ENCODE assay signal across 21 cellular contexts in the genomic region with DNA sequence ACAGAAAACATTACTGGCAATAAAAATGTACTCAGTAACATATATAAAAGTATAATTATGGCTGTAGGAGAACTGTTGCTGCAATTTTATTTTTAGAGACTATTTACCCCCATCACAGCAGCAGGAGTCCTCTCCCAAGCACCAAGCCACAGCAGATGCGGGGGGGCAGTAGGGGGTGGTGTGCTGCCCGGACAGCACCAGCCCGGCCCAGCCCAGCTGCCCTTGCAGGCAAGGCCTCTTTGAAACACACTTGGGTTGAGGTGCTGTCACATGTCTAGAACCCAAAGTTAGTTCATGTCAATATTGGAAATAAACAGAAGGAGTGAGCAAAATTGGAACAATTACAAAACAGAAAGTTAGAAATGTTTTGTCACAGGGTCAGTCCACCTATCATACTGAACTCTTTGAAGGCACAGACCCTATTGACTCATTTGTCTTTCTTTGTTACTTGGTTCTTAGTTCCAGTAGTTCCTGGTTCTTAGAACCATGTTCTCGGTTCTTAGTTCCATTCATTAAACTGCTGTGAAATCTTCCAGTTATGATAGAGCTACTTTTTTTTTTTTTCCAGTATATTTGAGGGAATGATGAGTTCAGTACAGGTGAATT. TPM values are rescaled to one million over a fixed set of nuclear protein-coding genes. Genes with fewer than 3 reads are reported as not detected.
DNase-seq lines count a peak whose midpoint lies in the region; ATAC-seq and TF ChIP-seq lines count a peak whose summit lies in the region.
"Had no signal": no experiment of that assay in that cellular context is flagged by ENCODE, and none has a peak within 500 bp of the region (broad histone marks: within the 10 kb centered on the region; RNA-seq: fewer than 3 reads in every experiment).

No MANE protein-coding gene starts in this region.

- CTCF ChIA-PET in activated naive CD4-positive, alpha-beta T cell treated with anti-CD3 and anti-CD28 coated beads for 36 hours (lab: Charles Lee): interaction anchor here (1.2 kb wide), 1 partner anchor 125 kb away, joined by 3 read pairs; no protein-coding TSS in a partner anchor
- CTCF ChIA-PET in WTC11 (lab: Charles Lee): interaction anchor here (1.5 kb wide), 1 partner anchor 113 kb away, joined by 4 read pairs; no protein-coding TSS in a partner anchor

- no peak overlapping the region for H3K18ac ChIP-seq in H9 (ENCODE audit: insufficient read length, low read depth, low read length)

- no peak overlapping the region for H3K4ac ChIP-seq in H9 (ENCODE audit: low read depth, low read length)

- no peaks in the 10 kb centered on the region for H3K79me1 ChIP-seq in H9 (ENCODE audit: insufficient read depth, low read depth, low read length, poor library complexity, severe bottlenecking)

- no peak overlapping the region for H4K91ac ChIP-seq in H9 (ENCODE audit: insufficient read length, low read depth, low read length)

- H2AFZ ChIP-seq in H9 (ENCODE audit: low read length): no peak overlapping the region
- no peak overlapping the region for H2AFZ ChIP-seq in smooth muscle cell (ENCODE audit: low read depth)
- H2AFZ ChIP-seq: PC-9 had no signal

- peaks cover 35% of the 10 kb centered on the region for H3K36me3 Mint-ChIP-seq in activated naive CD4-positive, alpha-beta T cell treated with anti-CD3 and anti-CD28 coated beads for 36 hours (ENCODE audit: low read depth)
- H3K36me3 Mint-ChIP-seq in H9 (ENCODE audit: insufficient read depth in 1 of 3, low read depth in 3 of 3): peaks cover 23 to 90% (median 85%) of the 10 kb centered on the region in 3 experiments; a peak in 6 of 7 replicates
- H3K36me3 Mint-ChIP-seq in WTC11: peaks cover 81% of the 10 kb centered on the region
- peaks cover 73% of the 10 kb centered on the region for H3K36me3 Mint-ChIP-seq in endodermal cell (ENCODE audit: low read depth)

- H3K9ac ChIP-seq in H9 (ENCODE audit: extremely low read depth, insufficient read length, low read length) (no peak overlapping the region), endodermal cell (ENCODE audit: extremely low read depth, low read length, poor library complexity, severe bottlenecking) (no peak overlapping the region), smooth muscle cell (ENCODE audit: low read depth) (no peak overlapping the region)

- peak overlapping the region; percentile 50 for H3K27ac Mint-ChIP-seq in activated naive CD4-positive, alpha-beta T cell treated with anti-CD3 and anti-CD28 coated beads for 36 hours
- H3K27ac Mint-ChIP-seq in H9: peak overlapping the region in 1 of 3 experiments; percentile 95; a peak in 2 of 7 replicates
- peak overlapping the region; percentile 99 for H3K27ac Mint-ChIP-seq in WTC11
- no peak overlapping the region for H3K27ac Mint-ChIP-seq in endodermal cell
- H3K27ac Mint-ChIP-seq: CD4-positive, CD25-positive, alpha-beta regulatory T cell; HFFc6 had no signal

- H3K4me3 Mint-ChIP-seq in activated naive CD4-positive, alpha-beta T cell treated with anti-CD3 and anti-CD28 coated beads for 36 hours: no peak overlapping the region
- H3K4me3 Mint-ChIP-seq in H9 (no peak overlapping the region), WTC11 (no peak overlapping the region), endodermal cell (no peak overlapping the region)
- H3K4me3 Mint-ChIP-seq: HFFc6 had no signal

- no peak overlapping the region for H2AK5ac ChIP-seq in H9 (ENCODE audit: insufficient read length, low read length)

- no peak for DNase-seq in activated naive CD4-positive, alpha-beta T cell treated with anti-CD3 and anti-CD28 coated beads for 36 hours
- DNase-seq in activated naive CD4-positive, alpha-beta T cell (lab: John Stamatoyannopoulos, UW): no peak
- DNase-seq in H9 (no peak), WTC11 (ENCODE audit: low spot score) (no peak), posterior vena cava (ENCODE audit: low spot score) (peak; percentile 67), endodermal cell (no peak), smooth muscle cell (lab: John Stamatoyannopoulos, UW; ENCODE audit: unreplicated experiment) (no peak)
- DNase-seq: CD4-positive, CD25-positive, alpha-beta regulatory T cell; DMS79; H7; HFFc6; KG1; NCI-H1092 treated with DMSO at 0.1 percent for 48 hours; NCI-H146; NCI-H2029; NCI-H226; NCI-H510A treated with DMSO at 0.1 percent for 48 hours; NCI-H748 treated with DMSO at 0.1 percent for 48 hours; PC-9; SHP77 treated with DMSO at 0.1 percent for 48 hours had no signal

- peak overlapping the region; percentile 43 for H3K27ac ChIP-seq in H9 (ENCODE audit: insufficient read length, low read depth, low read length)
- no peak overlapping the region for H3K27ac ChIP-seq in endodermal cell (ENCODE audit: low read depth, low read length)
- H3K27ac ChIP-seq in smooth muscle cell (ENCODE audit: low read depth): no peak overlapping the region
- H3K27ac ChIP-seq: PC-9, RWPE1 had no signal

- H3K79me2 ChIP-seq in H9 (ENCODE audit: insufficient read depth, low read length): no peaks in the 10 kb centered on the region
- H3K79me2 ChIP-seq in smooth muscle cell (ENCODE audit: low read depth): no peaks in the 10 kb centered on the region

- H4K20me1 ChIP-seq in H9 (ENCODE audit: control insufficient read depth, insufficient read depth, insufficient read length) (no peaks in the 10 kb centered on the region), smooth muscle cell (ENCODE audit: low read depth) (peaks cover 29% of the 10 kb centered on the region)

- no peaks in the 10 kb centered on the region for H3K4me1 Mint-ChIP-seq in activated naive CD4-positive, alpha-beta T cell treated with anti-CD3 and anti-CD28 coated beads for 36 hours (ENCODE audit: low read depth)
- H3K4me1 Mint-ChIP-seq in H9 (peaks cover 7 to 19% of the 10 kb centered on the region in 2 experiments), WTC11 (peaks cover 35% of the 10 kb centered on the region), endodermal cell (peaks cover 5% of the 10 kb centered on the region)

- H2BK5ac ChIP-seq in H9 (ENCODE audit: insufficient read length, low read length): no peak overlapping the region

- H2BK12ac ChIP-seq in H9 (ENCODE audit: insufficient read length, low read depth, low read length): no peak overlapping the region

- H3K56ac ChIP-seq in H9 (ENCODE audit: insufficient read length, low read depth, low read length): no peak overlapping the region

- H3K4me1 ChIP-seq in H9 (ENCODE audit: insufficient read depth, low read length) (peaks cover 6% of the 10 kb centered on the region; the same call in 1 of the 2 replicates), endodermal cell (ENCODE audit: control insufficient read depth, insufficient read depth, low read length) (no peaks in the 10 kb centered on the region), smooth muscle cell (ENCODE audit: low read depth) (no peaks in the 10 kb centered on the region)

- H4K5ac ChIP-seq in H9 (ENCODE audit: insufficient read length, low read depth, low read length): no peak overlapping the region

- H3K4me2 ChIP-seq in H9 (ENCODE audit: insufficient read depth, insufficient read length, low read length): no peak overlapping the region
- H3K4me2 ChIP-seq in smooth muscle cell: no peak overlapping the region
- H3K4me2 ChIP-seq: PC-9 had no signal

- H3F3A ChIP-seq in smooth muscle cell (ENCODE audit: low read depth): no peaks in the 10 kb centered on the region

- no peaks in the 10 kb centered on the region for H3K9me3 ChIP-seq in H9 (ENCODE audit: control insufficient read depth, low read depth, low read length)
- H3K9me3 ChIP-seq in endodermal cell (ENCODE audit: control insufficient read depth, low read length): no peaks in the 10 kb centered on the region
- H3K9me3 ChIP-seq in smooth muscle cell (replicated peaks; ENCODE audit: low read depth): no peaks in the 10 kb centered on the region

- no peak overlapping the region for H2BK15ac ChIP-seq in H9 (ENCODE audit: low read depth, low read length)

- H3K36me3 ChIP-seq in endodermal cell (ENCODE audit: control insufficient read depth, insufficient read depth, low read length): peaks cover 99% of the 10 kb centered on the region
- peaks cover 30% of the 10 kb centered on the region for H3K36me3 ChIP-seq in smooth muscle cell (ENCODE audit: low read depth)

- no CpG with 5 or more reads among the region's 4 CpGs for WGBS in H9 (ENCODE audit: extremely low coverage, insufficient read length, low lambda C conversion rate)
- 97 to 100% methylated on average over 1 to 4 of the region's 4 CpGs for WGBS in endodermal cell (ENCODE audit: insufficient coverage in 1 of 2, insufficient read length in 1 of 2), 2 experiments
- WGBS in smooth muscle cell (ENCODE audit: low lambda C conversion rate): 88% methylated on average over 4 of the region's 4 CpGs

- H4K8ac ChIP-seq in H9 (replicated peaks; ENCODE audit: insufficient read length, low read depth, low read length): no peak overlapping the region

- no peak for ATAC-seq in WTC11

- no peak overlapping the region for H3T11ph ChIP-seq in H9 (ENCODE audit: low read length)

- H2BK20ac ChIP-seq in H9 (ENCODE audit: low read depth, low read length, poor library complexity, severe bottlenecking): no peak overlapping the region

- H3K23me2 ChIP-seq in H9 (ENCODE audit: insufficient read length, low read depth, low read length, poor library complexity, severe bottlenecking): no peaks in the 10 kb centered on the region

- no peak for TF ChIP-seq CTCF in H9 (conservative IDR thresholded peaks at IDR 0.05)
- no peak for TF ChIP-seq CTCF in WTC11 (IDR thresholded peaks at IDR 0.05)
- TF ChIP-seq CTCF in endodermal cell (conservative IDR thresholded peaks at IDR 0.05): no peak
- TF ChIP-seq CTCF in smooth muscle cell (IDR thresholded peaks at IDR 0.05; ENCODE audit: borderline replicate concordance, insufficient read depth, poor library complexity, severe bottlenecking): no peak

- H2BK120ac ChIP-seq in H9 (ENCODE audit: low read depth, low read length, poor library complexity, severe bottlenecking): no peak overlapping the region

- H3K27me3 Mint-ChIP-seq in activated naive CD4-positive, alpha-beta T cell treated with anti-CD3 and anti-CD28 coated beads for 36 hours (ENCODE audit: low read depth): no peaks in the 10 kb centered on the region
- H3K27me3 Mint-ChIP-seq in H9 (ENCODE audit: low read depth): no peaks in the 10 kb centered on the region
- H3K27me3 Mint-ChIP-seq in WTC11 (ENCODE audit: low read depth): no peaks in the 10 kb centered on the region
- no peaks in the 10 kb centered on the region for H3K27me3 Mint-ChIP-seq in endodermal cell (ENCODE audit: insufficient read depth)
- H3K27me3 Mint-ChIP-seq: CD4-positive, CD25-positive, alpha-beta regulatory T cell had no signal

- intact Hi-C loops in activated naive CD4-positive, alpha-beta T cell treated with anti-CD3 and anti-CD28 coated beads for 36 hours (cut with micrococcal nuclease): no loop called here
- intact Hi-C loops in posterior vena cava (cut with DNase I): no loop called here

- H3K14ac ChIP-seq in H9 (ENCODE audit: insufficient read depth, low read length): no peak overlapping the region

- no peak overlapping the region for H3K4me3 ChIP-seq in endodermal cell (ENCODE audit: low read length)
- H3K4me3 ChIP-seq in smooth muscle cell: no peak overlapping the region
- H3K4me3 ChIP-seq: PC-9 had no signal

- no peaks in the 10 kb centered on the region for H3K9me3 Mint-ChIP-seq in activated naive CD4-positive, alpha-beta T cell treated with anti-CD3 and anti-CD28 coated beads for 36 hours
- H3K9me3 Mint-ChIP-seq in H9 (no peaks in the 10 kb centered on the region), WTC11 (no peaks in the 10 kb centered on the region), endodermal cell (no peaks in the 10 kb centered on the region)
- H3K9me3 Mint-ChIP-seq: CD4-positive, CD25-positive, alpha-beta regulatory T cell; HFFc6 had no signal

- H3K23ac ChIP-seq in H9 (ENCODE audit: insufficient read length, low read depth, low read length): no peak overlapping the region

- POLR2A ChIA-PET in WTC11 (lab: Charles Lee): interaction anchor here (0.7 kb wide), 1 partner anchor 12 kb away, joined by 5 read pairs; no protein-coding TSS in a partner anchor

- H3K27me3 ChIP-seq in H9 (ENCODE audit: insufficient read depth, low read length): no peaks in the 10 kb centered on the region
- no peaks in the 10 kb centered on the region for H3K27me3 ChIP-seq in endodermal cell (ENCODE audit: control insufficient read depth, insufficient read depth, low read length, poor library complexity, severe bottlenecking)
- H3K27me3 ChIP-seq in smooth muscle cell (ENCODE audit: low read depth): no peaks in the 10 kb centered on the region

RNA-seq across cellular contexts. Expression of gene CCNK, which starts 22.7 kb away (rescaled TPM):
- total RNA-seq in activated naive CD4-positive, alpha-beta T cell treated with anti-CD3 and anti-CD28 coated beads for 36 hours: 10 to 100 TPM; 90.7 to 99.0 TPM
- 76.9 and 80.1 TPM in 2 replicates for total RNA-seq in H9 (2021)
- total RNA-seq in WTC11 (2021): 70.1 to 84.7 TPM (median 70.3 TPM) in 3 replicates
- 10 to 100 TPM; 34.3 to 35.3 TPM for total RNA-seq in posterior vena cava
- 10 to 100 TPM; 71.5 to 77.1 TPM for total RNA-seq in endodermal cell
- polyA plus RNA-seq in endodermal cell (2013, experiment 1 of 2): 62.9 TPM
- 60.4 TPM for polyA plus RNA-seq in endodermal cell (2013, experiment 2 of 2)
- 32.9 and 45.0 TPM in 2 replicates for total RNA-seq in smooth muscle cell
- 14.6 and 22.7 TPM in 2 replicates for polyA plus RNA-seq in smooth muscle cell

RNA-seq across cellular contexts. Expression of gene SETD3, which starts 23.3 kb away (rescaled TPM):
- 10 to 100 TPM; 43.3 to 48.1 TPM for total RNA-seq in activated naive CD4-positive, alpha-beta T cell treated with anti-CD3 and anti-CD28 coated beads for 36 hours
- total RNA-seq in H9 (2021): 53.7 and 56.7 TPM in 2 replicates
- 46.9 to 53.1 TPM (median 49.3 TPM) in 3 replicates for total RNA-seq in WTC11 (2021)
- total RNA-seq in posterior vena cava: 100 to 1,000 TPM in 1 of 2 donors, 10 to 100 TPM in 1; 74.5 to 103 TPM
- 10 to 100 TPM; 57.8 to 68.1 TPM for total RNA-seq in endodermal cell
- 41.3 TPM for polyA plus RNA-seq in endodermal cell (2013, experiment 1 of 2)
- polyA plus RNA-seq in endodermal cell (2013, experiment 2 of 2): 38.5 TPM
- total RNA-seq in smooth muscle cell: 74.9 and 78.2 TPM in 2 replicates
- 41.5 and 49.2 TPM in 2 replicates for polyA plus RNA-seq in smooth muscle cell
